Comparison of ENCODE assay signal across 8 cellular contexts in genomic region chr16:81035398-81035974, GRCh38. TPM values are rescaled to one million over a fixed set of nuclear protein-coding genes. Genes with fewer than 3 reads are reported as not detected.
DNase-seq lines count a peak whose midpoint lies in the region; ATAC-seq, FAIRE-seq and TF ChIP-seq lines count a peak whose summit lies in the region.

TSS of gene ATMIN (plus strand) at chr16:81035842. CDS start at chr16:81035871, 29 bp downstream.

- no peak for FAIRE-seq in kidney (lab: Jason Lieb, UNC)

- DNase-seq in AG04449 (ENCODE audit: low read depth, low spot score) (no peak), NCI-H226 (peak; percentile 79), cerebellum (ENCODE audit: low spot score) (peak; percentile 96), kidney (peak; percentile 95)
- DNase-seq in activated CD4-positive, CD25-positive, alpha-beta regulatory T cell treated with anti-CD3 and anti-CD28 coated beads, Interleukin-2, amount 50 U/mL, for 72 hours: peak; percentile 92
- peak; percentile 80 to 89 for DNase-seq in stimulated activated CD4-positive, alpha-beta T cell treated with anti-CD3 and anti-CD28 coated beads, Interleukin-15, amount 100 ng/mL, for 1 hour (ENCODE audit: low read depth in 1 of 2, low spot score in 1 of 2)

- H3K36me3 ChIP-seq in kidney (ENCODE audit: control insufficient read depth in 1 of 2, insufficient read depth in 2 of 2, low read length in 2 of 2): no peaks in the 10 kb centered on the region

- POLR2A ChIA-PET in AG04449 (lab: Yijun Ruan, JAX): interaction anchor here (0.7 to 1.1 kb wide), 3 partner anchors 42 to 333 kb away, joined by 3 read pairs; partner anchors contain the start of gene C16orf46

- no peaks in the 10 kb centered on the region for H3K9me3 ChIP-seq in kidney (ENCODE audit: control insufficient read depth in 1 of 2, low read length in 2 of 2)

- H3K4me3 ChIP-seq in AG04449 (ENCODE audit: low read depth, low read length): peak within 1 kb of the TSS; percentile 74
- peak within 1 kb of the TSS; percentile 75 to 87 for H3K4me3 ChIP-seq in kidney (ENCODE audit: low read length in 2 of 2)

- intact Hi-C loops in kidney (cut with DNase I): loop anchor here (10.0 kb wide), 1 partner anchor 709 kb away; no protein-coding TSS in a partner anchor

- H3K4me1 ChIP-seq in kidney (ENCODE audit: control insufficient read depth in 1 of 2, insufficient read depth in 1 of 2, low read depth in 1 of 2, low read length in 2 of 2): peaks cover 5 to 9% of the 10 kb centered on the region in 2 donors

- CTCF ChIA-PET in AG04449 (lab: Yijun Ruan, JAX): interaction anchor here (0.6 to 5.9 kb wide), 42 partner anchors 9 to 703 kb away, joined by 3 to 67 read pairs (median 6); partner anchors contain the start of genes C16orf46, CENPN and CMC2

- H3K27ac ChIP-seq in kidney (ENCODE audit: low read depth in 2 of 2, low read length in 2 of 2): no peak within 1 kb of the TSS

- ATAC-seq in GM18868 (IDR thresholded peaks at IDR 0.05; ENCODE audit: unreplicated experiment) (peak; percentile 94), HG03139 (IDR thresholded peaks at IDR 0.05; ENCODE audit: unreplicated experiment) (peak; percentile 85)

- peak within 1 kb of the TSS; percentile 8 to 65 for H3K9ac ChIP-seq in kidney (ENCODE audit: low read length in 2 of 2)

- peak; percentile 81 for TF ChIP-seq CTCF in AG04449 (IDR thresholded peaks at IDR 0.05; ENCODE audit: insufficient read depth, low read length, missing control alignments)
- TF ChIP-seq CTCF in kidney (IDR thresholded peaks at IDR 0.05; ENCODE audit: borderline replicate concordance, extremely low read depth, insufficient read depth): peak; percentile 98

RNA-seq across cellular contexts. Expression of gene ATMIN, which starts in this region (rescaled TPM):
- 47.4 TPM for total RNA-seq in cerebellum
- 31.3 TPM for total RNA-seq in kidney
- polyA plus RNA-seq in kidney (ENCODE audit: insufficient read depth, low read depth, low replicate concordance): 18.0 TPM
